Comparison of ENCODE assay signal across 16 cellular contexts in the genomic region with DNA sequence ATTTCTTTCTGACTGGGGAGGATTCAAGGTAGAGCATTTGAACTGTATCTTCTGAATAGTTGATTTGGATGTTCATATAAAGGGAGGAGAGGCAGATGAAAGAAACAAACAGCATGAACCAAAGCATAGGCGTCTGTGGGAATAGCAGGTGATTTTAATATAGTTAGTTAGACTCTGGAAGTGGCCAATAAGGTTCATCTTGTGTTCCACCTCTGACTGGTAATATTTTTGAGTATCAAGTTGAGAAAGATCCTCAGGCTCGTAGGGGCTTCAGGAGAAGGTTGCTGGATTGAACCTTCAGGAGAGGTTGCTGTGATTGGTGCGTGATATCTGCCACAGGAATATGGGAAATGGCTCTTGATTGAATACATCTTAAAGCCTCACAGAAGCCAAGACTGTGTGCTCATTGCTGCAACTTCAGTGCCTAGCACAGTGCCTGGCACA. TPM values are rescaled to one million over a fixed set of nuclear protein-coding genes. Genes with fewer than 3 reads are reported as not detected.
DNase-seq lines count a peak whose midpoint lies in the region; ATAC-seq and TF ChIP-seq lines count a peak whose summit lies in the region.
"Had no signal": no experiment of that assay in that cellular context is flagged by ENCODE, and none has a peak within 500 bp of the region (broad histone marks: within the 10 kb centered on the region; RNA-seq: fewer than 3 reads in every experiment).

No MANE protein-coding gene starts in this region.

- ATAC-seq in mucosa of descending colon: peak; percentile 3
- ATAC-seq in HG03378 (IDR thresholded peaks at IDR 0.05; ENCODE audit: unreplicated experiment): no peak
- ATAC-seq in HG03175 (IDR thresholded peaks at IDR 0.05; ENCODE audit: unreplicated experiment): no peak

- no peaks in the 10 kb centered on the region for H3K27me3 Mint-ChIP-seq in Calu3 (ENCODE audit: unreplicated experiment)
- no peaks in the 10 kb centered on the region for H3K27me3 Mint-ChIP-seq in activated naive CD8-positive, alpha-beta T cell

- CTCF ChIA-PET in Calu3 (lab: Charles Lee): no interaction called here

- H3K9me3 ChIP-seq in mucosa of descending colon: no peaks in the 10 kb centered on the region
- H3K9me3 ChIP-seq: heart left ventricle, MG63, spleen had no signal

- peak overlapping the region; percentile 98 for H3K27ac Mint-ChIP-seq in Calu3 (ENCODE audit: unreplicated experiment)
- peak overlapping the region; percentile 43 for H3K27ac Mint-ChIP-seq in activated naive CD8-positive, alpha-beta T cell

- DNase-seq in Calu3 (no peak), HT1080 (ENCODE audit: low read depth) (peak; percentile 42), mucosa of descending colon (no peak), iPS-NIHi7 (ENCODE audit: extremely low spot score) (no peak), 8988T (no peak)
- DNase-seq: activated CD4-positive, alpha-beta T cell treated with anti-CD3 and anti-CD28 coated beads for 48 hours; activated gamma-delta T cell treated with Interleukin-2 at 50 U/mL for 16 hours; caudate nucleus; heart left ventricle; MG63; NCI-H2171 treated with DMSO at 0.1 percent for 48 hours; occipital lobe; spleen had no signal

- no peak for TF ChIP-seq CTCF in Calu3 (IDR thresholded peaks at IDR 0.05; ENCODE audit: unreplicated experiment)
- no peak for TF ChIP-seq CTCF in mucosa of descending colon (IDR thresholded peaks at IDR 0.05)

- H3K4me1 ChIP-seq in mucosa of descending colon (ENCODE audit: low read depth): no peaks in the 10 kb centered on the region

- H3K4me1 Mint-ChIP-seq in Calu3 (ENCODE audit: low read depth, unreplicated experiment): peaks cover 45% of the 10 kb centered on the region
- H3K4me1 Mint-ChIP-seq in activated naive CD8-positive, alpha-beta T cell (ENCODE audit: low read depth): peaks cover 56% of the 10 kb centered on the region

- peaks cover 88% of the 10 kb centered on the region for H3K36me3 Mint-ChIP-seq in Calu3 (ENCODE audit: insufficient read depth, unreplicated experiment)
- peaks cover 27% of the 10 kb centered on the region for H3K36me3 Mint-ChIP-seq in activated naive CD8-positive, alpha-beta T cell

- intact Hi-C loops in Calu3 (cut with micrococcal nuclease; ENCODE audit: unreplicated experiment) (no loop called here), mucosa of descending colon (cut with DNase I, micrococcal nuclease) (no loop called here)

- H3K36me3 ChIP-seq in mucosa of descending colon (ENCODE audit: low read depth): no peaks in the 10 kb centered on the region

- no peak overlapping the region for H3K4me3 ChIP-seq in mucosa of descending colon
- H3K4me3 ChIP-seq: heart left ventricle, MG63, spleen had no signal

- BruUV-seq in Calu3 (replicated peaks; lab: Mats Ljungman, UMichigan): no TSS peak

- peak overlapping the region; percentile 59 for H3K4me3 Mint-ChIP-seq in Calu3 (ENCODE audit: low read depth, unreplicated experiment)
- no peak overlapping the region for H3K4me3 Mint-ChIP-seq in activated naive CD8-positive, alpha-beta T cell

- no peaks in the 10 kb centered on the region for H3K9me3 Mint-ChIP-seq in Calu3 (ENCODE audit: low read depth, unreplicated experiment)
- no peaks in the 10 kb centered on the region for H3K9me3 Mint-ChIP-seq in activated naive CD8-positive, alpha-beta T cell (ENCODE audit: low read depth)

RNA-seq across cellular contexts. Expression of a gene that starts 12.7 kb away (rescaled TPM):
- total RNA-seq in Calu3 (2022) (217 and 227 TPM in 2 replicates), mucosa of descending colon (10 to 100 TPM; 85.0 to 97.5 (median 91.5) TPM)
- total RNA-seq in HT1080 (2014; rRNA removed; shearing (Covaris generic)): 13.3 and 15.8 TPM in 2 replicates
- 6.0 and 7.1 TPM in 2 replicates for polyA plus RNA-seq in HT1080 (2015; cell fraction: cytosol; rRNA removed)
- 85.1 and 101 TPM in 2 replicates for polyA plus RNA-seq in HT1080 (2015; cell fraction: nucleus; rRNA removed)
